16 cellular contexts compared by ENCODE assay signal in genomic region chr12:77888611-77889010, GRCh38. TPM values are rescaled to one million over a fixed set of nuclear protein-coding genes. Genes with fewer than 3 reads are reported as not detected.
DNase-seq lines count a peak whose midpoint lies in the region; ATAC-seq, FAIRE-seq and TF ChIP-seq lines count a peak whose summit lies in the region.
"Had no signal": no experiment of that assay in that cellular context is flagged by ENCODE, and none has a peak within 500 bp of the region (broad histone marks: within the 10 kb centered on the region; RNA-seq: fewer than 3 reads in every experiment).

No MANE protein-coding gene starts in this region.

- TF ChIP-seq CTCF in HepG2 (CRISPR knock-in tag; IDR thresholded peaks at IDR 0.05) (no peak), esophagus squamous epithelium (IDR thresholded peaks at IDR 0.05) (no peak)

- CTCF ChIA-PET in HepG2 (lab: Yijun Ruan, JAX; ENCODE audit: low intra/inter-chr PET ratio, low total read pairs): no interaction called here

- H3K36me3 ChIP-seq in MG63: no peaks in the 10 kb centered on the region
- H3K36me3 ChIP-seq in HepG2 (replicated peaks in 1 of 2; ENCODE audit: control insufficient read depth in 1 of 2, insufficient read depth in 2 of 2, low read length in 2 of 2): no peaks in the 10 kb centered on the region
- no peaks in the 10 kb centered on the region for H3K36me3 ChIP-seq in esophagus squamous epithelium
- H3K36me3 ChIP-seq: BLaER1 treated with 17β-estradiol and CSF1 and Interleukin-3, amounts not matched to agents 10 nM and 100 nM; SJCRH30 had no signal

- H3K4me1 ChIP-seq in HepG2 (ENCODE audit: insufficient read depth, low read length) (peaks cover under 1% of the 10 kb centered on the region; the same call in 1 of the 2 replicates), esophagus squamous epithelium (no peaks in the 10 kb centered on the region)
- H3K4me1 ChIP-seq: BLaER1 treated with 17β-estradiol and CSF1 and Interleukin-3, amounts not matched to agents 10 nM and 100 nM had no signal

- no peak overlapping the region for H2AFZ ChIP-seq in HepG2 (ENCODE audit: low read length)

- BruUV-seq in HepG2 (replicated peaks; lab: Mats Ljungman, UMichigan): no TSS peak

- no peaks in the 10 kb centered on the region for H3K9me3 ChIP-seq in MG63
- H3K9me3 ChIP-seq in HepG2 (ENCODE audit: low read length): no peaks in the 10 kb centered on the region
- H3K9me3 ChIP-seq in esophagus squamous epithelium: no peaks in the 10 kb centered on the region
- H3K9me3 ChIP-seq: BLaER1 treated with 17β-estradiol and CSF1 and Interleukin-3, amounts not matched to agents 10 nM and 100 nM; SJCRH30 had no signal

- DNase-seq in COLO829 (ENCODE audit: low spot score) (peak; percentile 48), MG63 (peak; percentile 0), dermis blood vessel endothelial cell (peak; percentile 95), HepG2 (ENCODE audit: low spot score) (peak; percentile 27), esophagus squamous epithelium (lab: John Stamatoyannopoulos, UW) (no peak), left ventricle myocardium superior (no peak)
- DNase-seq: erythroblast; GF-D8; NCI-H1417 treated with DMSO at 0.1 percent for 48 hours; NCI-H526 treated with DMSO at 0.1 percent for 48 hours; SJCRH30; stimulated activated CD4-positive, alpha-beta T cell treated with anti-CD3 and anti-CD28 coated beads, Interleukin-15, amount 100 ng/mL, for 24 hours had no signal

- H3K79me2 ChIP-seq in HepG2 (ENCODE audit: insufficient read depth, low read length): no peaks in the 10 kb centered on the region

- TF ChIP-seq EP300 in HepG2 (IDR thresholded peaks at IDR 0.05; ENCODE audit: low read depth in 2 of 2, low read length in 2 of 2) (no peak), HepG2 (CRISPR knock-in tag; IDR thresholded peaks at IDR 0.05; ENCODE audit: borderline replicate concordance) (no peak)

- no peak; the same call in 2 of the 3 replicates for ATAC-seq in HepG2
- ATAC-seq in GM18867 (IDR thresholded peaks at IDR 0.05; ENCODE audit: unreplicated experiment): no peak
- ATAC-seq in left ventricle myocardium superior: no peak
- no peak for ATAC-seq in GM18861 (IDR thresholded peaks at IDR 0.05; ENCODE audit: unreplicated experiment)
- ATAC-seq: left lobe of liver had no signal

- WGBS in HepG2 (ENCODE audit: low lambda C conversion rate): 0% methylated on average over 1 of the region's 1 CpG
- 32 to 33% methylated on average over 1 of the region's 1 CpG for WGBS in esophagus squamous epithelium, 2 donors

- H4K20me1 ChIP-seq in HepG2 (ENCODE audit: insufficient read depth, low read length): no peaks in the 10 kb centered on the region
- H4K20me1 ChIP-seq: BLaER1 treated with 17β-estradiol and CSF1 and Interleukin-3, amounts not matched to agents 10 nM and 100 nM had no signal

- in situ Hi-C loops in HepG2 (cut with HindIII; ENCODE audit: extremely low pct_ligation_motif_present, low pct_unique_long_range_greater_than_20kb): no loop called here

- no peak overlapping the region for H3K9ac ChIP-seq in HepG2 (ENCODE audit: insufficient read depth, low read depth, low read length)
- H3K9ac ChIP-seq: BLaER1 treated with 17β-estradiol and CSF1 and Interleukin-3, amounts not matched to agents 10 nM and 100 nM had no signal

- H3K4me3 ChIP-seq in MG63 (no peak overlapping the region), HepG2 (replicated peaks in 1 of 3; ENCODE audit: insufficient read depth in 1 of 3, low read depth in 2 of 3, low read length in 3 of 3) (no peak overlapping the region), esophagus squamous epithelium (no peak overlapping the region)
- H3K4me3 ChIP-seq: BLaER1 treated with 17β-estradiol and CSF1 and Interleukin-3, amounts not matched to agents 10 nM and 100 nM; SJCRH30 had no signal

- TF ChIP-seq POLR2A in HepG2 (IDR thresholded peaks at IDR 0.05; ENCODE audit: insufficient read depth in 1 of 2, low read depth in 2 of 2, low read length in 2 of 2) (no peak), esophagus squamous epithelium (IDR thresholded peaks at IDR 0.05) (no peak)

- POLR2A ChIA-PET in HepG2 (lab: Yijun Ruan, JAX): no interaction called here

- no peak for FAIRE-seq in HepG2 (lab: Jason Lieb, UNC)

- intact Hi-C loops in HepG2 (cut with micrococcal nuclease; ENCODE audit: unreplicated experiment): no loop called here
- intact Hi-C loops in esophagus squamous epithelium (cut with DNase I): no loop called here
- intact Hi-C loops in left ventricle myocardium superior (cut with micrococcal nuclease): no loop called here

- TF ChIP-seq RAD21 in HepG2 (CRISPR knock-in tag; IDR thresholded peaks at IDR 0.05): no peak

- no peaks in the 10 kb centered on the region for H3K27me3 ChIP-seq in MG63
- H3K27me3 ChIP-seq in HepG2 (ENCODE audit: control insufficient read depth in 1 of 2, insufficient read depth in 2 of 2, low read length in 2 of 2): no peaks in the 10 kb centered on the region; a peak in 1 of 5 replicates
- H3K27me3 ChIP-seq in esophagus squamous epithelium: no peaks in the 10 kb centered on the region
- H3K27me3 ChIP-seq: BLaER1 treated with 17β-estradiol and CSF1 and Interleukin-3, amounts not matched to agents 10 nM and 100 nM; SJCRH30 had no signal

- H3K27ac ChIP-seq in HepG2 (ENCODE audit: extremely low read length, insufficient read depth, low read length) (no peak overlapping the region), esophagus squamous epithelium (no peak overlapping the region)
- H3K27ac ChIP-seq: BLaER1 treated with 17β-estradiol and CSF1 and Interleukin-3, amounts not matched to agents 10 nM and 100 nM; SJCRH30 had no signal

- H3K4me2 ChIP-seq in HepG2 (ENCODE audit: low read depth, low read length): no peak overlapping the region
- H3K4me2 ChIP-seq: BLaER1 treated with 17β-estradiol and CSF1 and Interleukin-3, amounts not matched to agents 10 nM and 100 nM had no signal

TF ChIP-seq in HepG2, 621 proteins besides CTCF, POLR2A, EP300 and RAD21:
- TF ChIP-seq TARDBP (CRISPR knock-in tag; IDR thresholded peaks at IDR 0.05): no peak
- TF ChIP-seq CENPX (CRISPR knock-in tag; IDR thresholded peaks at IDR 0.05): no peak
- no peak for TF ChIP-seq ZNF607 (CRISPR knock-in tag; IDR thresholded peaks at IDR 0.05; ENCODE audit: borderline replicate concordance)
- TF ChIP-seq, protein P1, sequence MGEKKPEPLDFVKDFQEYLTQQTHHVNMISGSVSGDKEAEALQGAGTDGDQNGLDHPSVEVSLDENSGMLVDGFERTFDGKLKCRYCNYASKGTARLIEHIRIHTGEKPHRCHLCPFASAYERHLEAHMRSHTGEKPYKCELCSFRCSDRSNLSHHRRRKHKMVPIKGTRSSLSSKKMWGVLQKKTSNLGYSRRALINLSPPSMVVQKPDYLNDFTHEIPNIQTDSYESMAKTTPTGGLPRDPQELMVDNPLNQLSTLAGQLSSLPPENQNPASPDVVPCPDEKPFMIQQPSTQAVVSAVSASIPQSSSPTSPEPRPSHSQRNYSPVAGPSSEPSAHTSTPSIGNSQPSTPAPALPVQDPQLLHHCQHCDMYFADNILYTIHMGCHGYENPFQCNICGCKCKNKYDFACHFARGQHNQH (CRISPR knock-in tag; IDR thresholded peaks at IDR 0.05): no peak
- TF ChIP-seq ZNF550 (CRISPR knock-in tag; IDR thresholded peaks at IDR 0.05; ENCODE audit: borderline replicate concordance): no peak
- no peak for TF ChIP-seq ZNF10 (CRISPR knock-in tag; IDR thresholded peaks at IDR 0.05; ENCODE audit: borderline replicate concordance, low read depth)
- no peak for TF ChIP-seq MTF2 (CRISPR knock-in tag; IDR thresholded peaks at IDR 0.05; ENCODE audit: borderline replicate concordance)
- TF ChIP-seq ZNF589 (CRISPR knock-in tag; conservative IDR thresholded peaks at IDR 0.05): no peak

RNA-seq across cellular contexts. Expression of gene NAV3, which starts 57.9 kb away (rescaled TPM):
- 6.7 and 20.7 TPM in 2 replicates for total RNA-seq in MG63 (2014; rRNA removed; shearing (Covaris generic); ENCODE audit: low replicate concordance)
- total RNA-seq in dermis blood vessel endothelial cell (5.4 and 6.0 TPM in 2 replicates), HepG2 (2016; rRNA removed; fragmentation: Illumina TruSeq; extraction: Trizol) (0.18 and 0.51 TPM in 2 replicates), esophagus squamous epithelium (1 to 10 TPM in 3 of 4 donors, under 1 TPM in 1; 0.34 to 4.6 (median 3.2) TPM), left ventricle myocardium superior (3.3 TPM)
- total RNA-seq in HepG2 (2016; cell fraction: cytosol; rRNA removed; fragmentation: Illumina TruSeq; extraction: Trizol; ENCODE audit: low read depth): under 0.01 and 0.10 TPM in 2 replicates
- total RNA-seq in HepG2 (2016; cell fraction: insoluble cytoplasmic fraction; rRNA removed; fragmentation: Illumina TruSeq; extraction: Trizol): 0.19 and 0.48 TPM in 2 replicates
- 0.15 TPM in 1 of 2 replicates, not detected in the other for total RNA-seq in HepG2 (2016; cell fraction: membrane; rRNA removed; fragmentation: Illumina TruSeq; extraction: Trizol)
- 0.28 and 0.37 TPM in 2 replicates for total RNA-seq in HepG2 (2016; cell fraction: nucleus; rRNA removed; fragmentation: Illumina TruSeq; extraction: Trizol)
- polyA plus RNA-seq in HepG2 (2011; rRNA removed): 0.01 and 0.14 TPM in 2 replicates
- polyA plus RNA-seq in HepG2 (2011; cell fraction: cytosol; rRNA removed): 0.04 TPM in 2 replicates
- 0.03 TPM in 1 of 2 replicates, not detected in the other for polyA plus RNA-seq in HepG2 (2011; cell fraction: nucleus; rRNA removed)
- not detected in 2 replicates for polyA plus RNA-seq in HepG2 (2012)
- polyA plus RNA-seq in HepG2 (2016; cell fraction: cytosol; fragmentation: Illumina TruSeq; extraction: Trizol; ENCODE audit: low read depth): not detected in 2 replicates
- 0.10 TPM in 1 of 2 replicates, not detected in the other for polyA plus RNA-seq in HepG2 (2016; cell fraction: insoluble cytoplasmic fraction; fragmentation: Illumina TruSeq; extraction: Trizol; ENCODE audit: low read depth)
- not detected in 2 replicates for polyA plus RNA-seq in HepG2 (2016; cell fraction: membrane; fragmentation: Illumina TruSeq; extraction: Trizol; ENCODE audit: low read depth)
- 0.16 TPM in 1 of 2 replicates, not detected in the other for polyA plus RNA-seq in HepG2 (2016; cell fraction: nucleus; fragmentation: Illumina TruSeq; extraction: Trizol; ENCODE audit: insufficient read depth, low read depth)
- 0.98 TPM in 1 of 2 replicates, not detected in the other for polyA minus RNA-seq in HepG2 (2011; rRNA and poly(A)+ RNA removed; ENCODE audit: low replicate concordance)
- polyA minus RNA-seq in HepG2 (2011; cell fraction: cytosol; rRNA and poly(A)+ RNA removed): 0.10 TPM in 1 of 2 replicates, not detected in the other
- polyA minus RNA-seq in HepG2 (2011; cell fraction: nucleus; rRNA and poly(A)+ RNA removed): 0.37 and 0.90 TPM in 2 replicates

Comparison
In these comparisons a context has a peak if more than half of its experiments do, and no peak if none do; other contexts are left out.
1. DNase-seq: peak in COLO829 (single experiment), MG63 (single experiment), dermis blood vessel endothelial cell (single experiment) and HepG2 (single experiment); none in esophagus squamous epithelium (single experiment) and left ventricle myocardium superior (single experiment).